In genomic region chr5:133296624-133297023, GRCh38 we compare ENCODE assay signal across 22 cellular contexts.
DNase-seq lines count a peak whose midpoint lies in the region; ATAC-seq and TF ChIP-seq lines count a peak whose summit lies in the region.
"Had no signal": no experiment of that assay in that cellular context is flagged by ENCODE, and none has a peak within 500 bp of the region (broad histone marks: within the 10 kb centered on the region; RNA-seq: fewer than 3 reads in every experiment).

No MANE protein-coding gene starts in this region.

- H3K4me3 ChIP-seq in epithelial cell of esophagus (ENCODE audit: low read length), result no peak overlapping the region
- H3K4me3 ChIP-seq: BLaER1 had no signal

- in situ Hi-C loops in G401 (cut with HindIII; ENCODE audit: low sequenced_read_pairs), result no loop called here

- H3K27me3 ChIP-seq in foreskin keratinocyte, result no peaks in the 10 kb centered on the region
- H3K27me3 ChIP-seq: BE2C, BLaER1 had no signal

- TF ChIP-seq CTCF in epithelial cell of esophagus (IDR thresholded peaks at IDR 0.05; ENCODE audit: insufficient read depth, low read depth, low read length, missing control alignments), result no peak
- TF ChIP-seq CTCF in foreskin keratinocyte (conservative IDR thresholded peaks at IDR 0.05), result no peak

- H3K27ac Mint-ChIP-seq in T-helper 17 cell, result no peak overlapping the region
- H3K27ac Mint-ChIP-seq: CD14-positive monocyte; CD4-positive, alpha-beta memory T cell; CD4-positive, CD25-positive, alpha-beta regulatory T cell; CD8-positive, alpha-beta memory T cell had no signal

- H3K4me3 Mint-ChIP-seq in T-helper 17 cell, result no peak overlapping the region
- H3K4me3 Mint-ChIP-seq: CD14-positive monocyte; CD4-positive, alpha-beta memory T cell; CD4-positive, CD25-positive, alpha-beta regulatory T cell; CD8-positive, alpha-beta memory T cell had no signal

- no peaks in the 10 kb centered on the region for H3K9me3 ChIP-seq in T-helper 17 cell (ENCODE audit: control insufficient read depth, low read length, poor library complexity, severe bottlenecking)
- H3K9me3 ChIP-seq: BE2C, BLaER1 had no signal

- no peak overlapping the region for H3K27ac ChIP-seq in foreskin keratinocyte
- H3K27ac ChIP-seq: BLaER1 had no signal

- peaks cover 11% of the 10 kb centered on the region for H3K4me1 ChIP-seq in foreskin keratinocyte
- H3K4me1 ChIP-seq: BE2C had no signal

- H3K4me1 Mint-ChIP-seq in T-helper 17 cell, result no peaks in the 10 kb centered on the region
- H3K4me1 Mint-ChIP-seq: CD14-positive monocyte; CD4-positive, CD25-positive, alpha-beta regulatory T cell; CD8-positive, alpha-beta memory T cell had no signal

- peaks cover 4% of the 10 kb centered on the region for H3K27me3 Mint-ChIP-seq in T-helper 17 cell
- H3K27me3 Mint-ChIP-seq: CD4-positive, alpha-beta memory T cell; CD4-positive, CD25-positive, alpha-beta regulatory T cell had no signal

- DNase-seq in epithelial cell of esophagus (ENCODE audit: low read depth) (peak; percentile 27), foreskin keratinocyte (no peak), G401 (ENCODE audit: low spot score) (no peak), T-helper 17 cell (no peak)
- DNase-seq in activated CD4-positive, alpha-beta T cell treated with anti-CD3 and anti-CD28 coated beads for 4 hours, result no peak
- DNase-seq: 8988T; ACHN; BE2C; C1 segment of cervical spinal cord; CD4-positive, alpha-beta memory T cell; CD4-positive, CD25-positive, alpha-beta regulatory T cell; CD8-positive, alpha-beta memory T cell; COR-L47; DMS 273 treated with DMSO at 0.1 percent for 48 hours; DMS153; DMS53; DMS79; DND-41; EL; GF-D8 had no signal

- ATAC-seq in foreskin keratinocyte (peak; percentile 9), T-helper 17 cell (no peak)

- no peaks in the 10 kb centered on the region for H3K36me3 Mint-ChIP-seq in T-helper 17 cell (ENCODE audit: low read depth)
- H3K36me3 Mint-ChIP-seq: CD14-positive monocyte; CD4-positive, alpha-beta memory T cell; CD4-positive, CD25-positive, alpha-beta regulatory T cell; CD8-positive, alpha-beta memory T cell had no signal
